In the genomic region with DNA sequence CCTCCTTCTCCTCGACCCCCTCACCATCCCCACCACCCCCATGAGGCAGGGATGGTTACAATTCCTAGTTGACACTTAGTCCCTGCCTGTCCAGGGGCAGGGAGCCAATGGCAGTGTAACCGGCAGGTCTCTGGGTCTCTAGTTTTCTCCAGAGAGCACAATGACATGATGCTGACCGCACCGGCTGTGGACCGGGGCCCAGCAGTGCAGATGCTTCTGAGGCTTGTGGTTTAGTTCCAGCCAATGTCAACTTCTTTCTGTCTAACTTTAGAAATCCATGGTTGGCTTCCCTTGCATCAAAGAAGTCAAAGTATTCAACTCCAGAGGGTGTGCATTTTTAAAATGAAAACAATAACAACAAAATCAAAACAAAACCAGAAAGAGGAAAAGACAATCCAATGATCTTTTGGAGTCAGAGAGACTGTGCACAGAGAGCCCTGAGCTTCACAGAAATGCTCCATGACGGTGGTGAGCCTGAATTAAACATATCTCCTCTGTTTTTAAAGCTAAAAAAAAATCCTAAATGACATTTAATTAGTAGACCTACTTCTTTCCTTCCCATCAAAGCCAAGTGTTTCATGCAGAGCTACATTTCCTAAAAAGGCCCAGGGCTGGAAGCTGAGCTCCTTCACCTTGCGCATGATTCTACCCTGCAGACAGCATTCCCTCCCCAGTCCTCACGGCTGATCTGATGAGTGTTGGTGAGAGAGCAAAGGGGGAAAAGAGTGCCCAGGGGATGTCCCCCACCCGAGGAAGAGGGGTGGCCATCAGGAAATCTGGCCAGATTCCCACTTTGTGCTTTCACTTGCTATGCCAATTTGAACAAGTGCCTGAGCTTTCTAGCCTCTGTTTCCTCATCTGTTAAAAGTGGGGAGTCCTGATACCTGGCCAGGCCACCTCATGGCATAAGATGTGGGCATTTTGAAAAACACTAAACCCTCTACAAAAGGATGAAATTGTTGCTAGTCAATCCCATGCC, we compare ENCODE assay signal across 10 cellular contexts.
DNase-seq lines count a peak whose midpoint lies in the region; ATAC-seq, FAIRE-seq and TF ChIP-seq lines count a peak whose summit lies in the region.
"Had no signal": no experiment of that assay in that cellular context is flagged by ENCODE, and none has a peak within 500 bp of the region (broad histone marks: within the 10 kb centered on the region; RNA-seq: fewer than 3 reads in every experiment).

No MANE protein-coding gene starts in this region.

- H3K36me3 ChIP-seq in testis (ENCODE audit: low read depth, missing control alignments) = no peaks in the 10 kb centered on the region
- H3K36me3 ChIP-seq: stomach had no signal

- 54 to 56% methylated on average over 8 to 9 of the region's 9 CpGs for WGBS in testis, 2 donors

- peaks cover 2% of the 10 kb centered on the region for H3K4me1 ChIP-seq in testis

- TF ChIP-seq CTCF in testis (IDR thresholded peaks at IDR 0.05) = no peak

- intact Hi-C loops in testis (cut with DNase I; ENCODE audit: low total_unique reads) = loop anchor here (10.0 kb wide), 1 partner anchor 64 kb away; no protein-coding TSS in a partner anchor

- TF ChIP-seq POLR2A in testis (IDR thresholded peaks at IDR 0.05) (no peak), H54 (IDR thresholded peaks at IDR 0.05; ENCODE audit: low read depth, low read length) (no peak)

- H3K27ac ChIP-seq in testis = no peak overlapping the region

- no peak overlapping the region for H3K4me3 ChIP-seq in testis
- H3K4me3 ChIP-seq: stomach had no signal

- ATAC-seq in GM19397 (IDR thresholded peaks at IDR 0.05; ENCODE audit: unreplicated experiment) (peak; percentile 63), HG02763 (IDR thresholded peaks at IDR 0.05; ENCODE audit: unreplicated experiment) (no peak)

- no peaks in the 10 kb centered on the region for H3K9me3 ChIP-seq in testis

- FAIRE-seq in H54 (lab: Jason Lieb, UNC) = no peak

- DNase-seq in NOMO-1 (lab: John Stamatoyannopoulos, UW; ENCODE audit: unreplicated experiment in 2 of 2) (peak; percentile 35 to 68), germinal center (ENCODE audit: low spot score) (peak; percentile 63), testis (peak; percentile 23), H54 (ENCODE audit: insufficient read length, low spot score) (no peak), HCEC 1CT (no peak)
- no peak for DNase-seq in activated CD4-positive, alpha-beta T cell treated with anti-CD3 and anti-CD28 coated beads, Interleukin-2, amount 50 U/mL, for 48 hours
- DNase-seq: activated CD8-positive, alpha-beta memory T cell treated with anti-CD3 and anti-CD28 coated beads, Interleukin-2, amount 50 U/mL, for 48 hours; stomach had no signal

- no peaks in the 10 kb centered on the region for H3K27me3 ChIP-seq in testis
- H3K27me3 ChIP-seq: stomach had no signal

Comparison
In these comparisons a context has a peak if more than half of its experiments do, and no peak if none do; other contexts are left out.
1. DNase-seq: peak in NOMO-1 (2 of 2), germinal center (single experiment) and testis (single experiment); none in H54 (single experiment), HCEC 1CT (single experiment) and activated CD4-positive, alpha-beta T cell treated with anti-CD3 and anti-CD28 coated beads, Interleukin-2, amount 50 U/mL, for 48 hours (0 of 2).